Comparison of ENCODE assay signal across 18 cellular contexts in genomic region chr16:89862732-89863131, GRCh38. TPM values are rescaled to one million over a fixed set of nuclear protein-coding genes. Genes with fewer than 3 reads are reported as not detected.
A peak's percentile ranks its signal among the peaks of the same experiment; 100 is the strongest.
DNase-seq lines count a peak whose midpoint lies in the region; ATAC-seq and TF ChIP-seq lines count a peak whose summit lies in the region.
"Had no signal": no experiment of that assay in that cellular context is flagged by ENCODE, and none has a peak within 500 bp of the region (broad histone marks: within the 10 kb centered on the region; RNA-seq: fewer than 3 reads in every experiment).

No MANE protein-coding gene starts in this region.

- peaks cover 0 to 5% of the 10 kb centered on the region in 2 donors for H3K9me3 ChIP-seq in left lung
- H3K9me3 ChIP-seq: prostate gland had no signal

- peaks cover 3% of the 10 kb centered on the region for H3K36me3 Mint-ChIP-seq in activated CD4-positive, alpha-beta T cell treated with anti-CD3 and anti-CD28 coated beads for 36 hours (ENCODE audit: low read depth)
- H3K36me3 Mint-ChIP-seq in CD14-positive monocyte (no peaks in the 10 kb centered on the region), endothelial cell (ENCODE audit: low read depth, unreplicated experiment) (peaks cover 12% of the 10 kb centered on the region)
- peaks cover 2% of the 10 kb centered on the region for H3K36me3 Mint-ChIP-seq in activated CD4-positive, alpha-beta memory T cell treated with anti-CD3 and anti-CD28 coated beads for 36 hours
- H3K36me3 Mint-ChIP-seq: naive B cell had no signal

- H3K27me3 Mint-ChIP-seq in activated CD4-positive, alpha-beta T cell treated with anti-CD3 and anti-CD28 coated beads for 36 hours = no peaks in the 10 kb centered on the region
- H3K27me3 Mint-ChIP-seq in CD14-positive monocyte (ENCODE audit: low read depth in 3 of 3) (peaks cover 4 to 7% (median 6%) of the 10 kb centered on the region in 3 donors), endothelial cell (ENCODE audit: unreplicated experiment) (peaks cover 3% of the 10 kb centered on the region)
- no peaks in the 10 kb centered on the region for H3K27me3 Mint-ChIP-seq in activated CD4-positive, alpha-beta memory T cell treated with anti-CD3 and anti-CD28 coated beads for 36 hours

- intact Hi-C loops in activated CD4-positive, alpha-beta T cell treated with anti-CD3 and anti-CD28 coated beads for 36 hours (cut with DNase I, micrococcal nuclease) = no loop called here
- intact Hi-C loops in CD14-positive monocyte (cut with micrococcal nuclease) = loop anchor here in 1 of 2 donors (5.0 kb wide), 1 partner anchor 45 kb away; the partner anchor contains the start of gene FANCA
- intact Hi-C loops in activated CD4-positive, alpha-beta memory T cell treated with anti-CD3 and anti-CD28 coated beads for 36 hours (cut with micrococcal nuclease) = loop anchor here (5.0 kb wide), 1 partner anchor 140 kb away; the partner anchor contains the start of genes VPS9D1 and ZNF276
- intact Hi-C loops in left lung (cut with DNase I) = loop anchor here (5.0 to 10.0 kb wide), 2 partner anchors 108 to 150 kb away; no protein-coding TSS in a partner anchor

- H3K9me3 Mint-ChIP-seq in activated CD4-positive, alpha-beta T cell treated with anti-CD3 and anti-CD28 coated beads for 36 hours (ENCODE audit: low read depth) = peaks cover under 1% of the 10 kb centered on the region
- H3K9me3 Mint-ChIP-seq in CD14-positive monocyte (peaks cover 0 to 11% (median 4%) of the 10 kb centered on the region in 7 donors), endothelial cell (ENCODE audit: unreplicated experiment) (no peaks in the 10 kb centered on the region)
- peaks cover 3% of the 10 kb centered on the region for H3K9me3 Mint-ChIP-seq in activated CD4-positive, alpha-beta memory T cell treated with anti-CD3 and anti-CD28 coated beads for 36 hours
- H3K9me3 Mint-ChIP-seq: naive B cell; stimulated activated naive B cell treated with anti-CD40 and anti-IgM and Interleukin-4, amounts not matched to agents 10 μg/mL and 1 μg/mL and 100 μg/mL, for 72 hours had no signal

- peaks cover 11 to 30% of the 10 kb centered on the region in 2 donors for H3K4me1 ChIP-seq in left lung
- H3K4me1 ChIP-seq: breast epithelium, prostate gland had no signal

- CTCF ChIA-PET in activated CD4-positive, alpha-beta T cell treated with anti-CD3 and anti-CD28 coated beads for 36 hours (lab: Charles Lee) = interaction anchor here (0.9 to 2.8 kb wide), 8 partner anchors 10 to 163 kb away, joined by 3 to 15 read pairs (median 4); partner anchors contain the start of genes SPATA2L and TCF25
- CTCF ChIA-PET in activated CD4-positive, alpha-beta memory T cell treated with anti-CD3 and anti-CD28 coated beads for 36 hours (lab: Charles Lee) = interaction anchor here (1.1 to 5.9 kb wide), 5 partner anchors 10 to 163 kb away, joined by 3 to 81 read pairs (median 14); partner anchors contain the start of genes SPATA2L and TCF25

- no peak for ATAC-seq in activated CD4-positive, alpha-beta T cell treated with anti-CD3 and anti-CD28 coated beads for 36 hours
- ATAC-seq in left lung = no peak
- ATAC-seq: HCT116, PC-3 had no signal

- no peak overlapping the region for H3K4me3 ChIP-seq in left lung
- H3K4me3 ChIP-seq: esophagus squamous epithelium, prostate gland had no signal

- no peak overlapping the region for H3K4me3 Mint-ChIP-seq in activated CD4-positive, alpha-beta T cell treated with anti-CD3 and anti-CD28 coated beads for 36 hours
- H3K4me3 Mint-ChIP-seq in CD14-positive monocyte (peak overlapping the region; percentile 12 to 83), endothelial cell (ENCODE audit: unreplicated experiment) (peak overlapping the region; percentile 27)
- H3K4me3 Mint-ChIP-seq in activated CD4-positive, alpha-beta memory T cell treated with anti-CD3 and anti-CD28 coated beads for 36 hours = peak overlapping the region; percentile 22

- H3K27ac ChIP-seq in left lung = peak overlapping the region in 1 of 2 donors; percentile 75
- H3K27ac ChIP-seq: prostate gland had no signal

- H3K4me1 Mint-ChIP-seq in activated CD4-positive, alpha-beta T cell treated with anti-CD3 and anti-CD28 coated beads for 36 hours = peaks cover 28% of the 10 kb centered on the region
- H3K4me1 Mint-ChIP-seq in CD14-positive monocyte (peaks cover 31% of the 10 kb centered on the region), endothelial cell (ENCODE audit: unreplicated experiment) (peaks cover 22% of the 10 kb centered on the region)
- H3K4me1 Mint-ChIP-seq in activated CD4-positive, alpha-beta memory T cell treated with anti-CD3 and anti-CD28 coated beads for 36 hours (ENCODE audit: low read depth) = peaks cover 25% of the 10 kb centered on the region

- no peak for DNase-seq in activated CD4-positive, alpha-beta T cell treated with anti-CD3 and anti-CD28 coated beads for 36 hours
- DNase-seq in activated CD4-positive, alpha-beta T cell treated with anti-CD3 and anti-CD28 coated beads, Interleukin-2, amount 50 U/mL, for 1 hour = no peak
- DNase-seq in CD14-positive monocyte (ENCODE audit: low spot score) (no peak), endothelial cell (ENCODE audit: low spot score) (no peak), NCI-H82 treated with DMSO at 0.1 percent for 48 hours (lab: John Stamatoyannopoulos, UW; ENCODE audit: unreplicated experiment) (no peak), left lung (no peak), NCI-H1105 treated with DMSO at 0.1 percent for 48 hours (lab: John Stamatoyannopoulos, UW) (no peak)
- DNase-seq in activated CD4-positive, alpha-beta memory T cell treated with anti-CD3 and anti-CD28 coated beads for 36 hours = no peak
- DNase-seq: esophagus squamous epithelium; Karpas-422; naive B cell; NCI-H526 treated with DMSO at 0.1 percent for 48 hours; PC-3; spleen; stimulated activated naive B cell treated with anti-CD40 and anti-IgM and Interleukin-4, amounts not matched to agents 10 μg/mL and 1 μg/mL and 100 μg/mL, for 72 hours had no signal

- POLR2A ChIA-PET in activated CD4-positive, alpha-beta T cell treated with anti-CD3 and anti-CD28 coated beads for 36 hours (lab: Charles Lee) = no interaction called here
- POLR2A ChIA-PET in activated CD4-positive, alpha-beta memory T cell treated with anti-CD3 and anti-CD28 coated beads for 36 hours (lab: Charles Lee) = interaction anchor here (2.4 kb wide), 1 partner anchor 10 kb away, joined by 21 read pairs; the partner anchor contains the start of gene TCF25

- no peaks in the 10 kb centered on the region for H3K36me3 ChIP-seq in left lung
- H3K36me3 ChIP-seq: breast epithelium, prostate gland, spleen had no signal

- TF ChIP-seq CTCF in CD14-positive monocyte (IDR thresholded peaks at IDR 0.05) = no peak
- TF ChIP-seq CTCF in endothelial cell (IDR thresholded peaks at IDR 0.05; ENCODE audit: unreplicated experiment) = no peak
- no peak for TF ChIP-seq CTCF in left lung (IDR thresholded peaks at IDR 0.05)

- peak overlapping the region; percentile 72 for H3K27ac Mint-ChIP-seq in activated CD4-positive, alpha-beta T cell treated with anti-CD3 and anti-CD28 coated beads for 36 hours
- H3K27ac Mint-ChIP-seq in CD14-positive monocyte = peak overlapping the region in 5 of 7 donors; percentile 81 to 94 (median 92)
- H3K27ac Mint-ChIP-seq in activated CD4-positive, alpha-beta memory T cell treated with anti-CD3 and anti-CD28 coated beads for 36 hours = no peak overlapping the region
- peak overlapping the region; percentile 98 for H3K27ac Mint-ChIP-seq in endothelial cell (ENCODE audit: unreplicated experiment)
- H3K27ac Mint-ChIP-seq: stimulated activated naive B cell treated with anti-CD40 and anti-IgM and Interleukin-4, amounts not matched to agents 10 μg/mL and 1 μg/mL and 100 μg/mL, for 72 hours had no signal

- no peaks in the 10 kb centered on the region for H3K27me3 ChIP-seq in left lung
- H3K27me3 ChIP-seq: breast epithelium, esophagus squamous epithelium had no signal

RNA-seq across cellular contexts. Expression of gene TCF25, which starts 10.7 kb away (rescaled TPM):
- 100 to 1,000 TPM; 122 to 133 TPM for total RNA-seq in activated CD4-positive, alpha-beta T cell treated with anti-CD3 and anti-CD28 coated beads for 36 hours
- polyA plus RNA-seq in CD14-positive monocyte = 100 to 1,000 TPM in 1 of 2 donors, 10 to 100 TPM in 1; 98.0 to 114 TPM
- total RNA-seq in activated CD4-positive, alpha-beta memory T cell treated with anti-CD3 and anti-CD28 coated beads for 36 hours = 100 to 1,000 TPM; 139 to 147 TPM
- total RNA-seq in endothelial cell (ENCODE audit: unreplicated experiment) = 210 TPM
- total RNA-seq in left lung = 100 to 1,000 TPM; 148 to 165 TPM

RNA-seq across cellular contexts. Expression of gene SPIRE2, which starts 34.5 kb away (rescaled TPM):
- total RNA-seq in activated CD4-positive, alpha-beta T cell treated with anti-CD3 and anti-CD28 coated beads for 36 hours = 1 to 10 TPM; 1.1 to 1.5 TPM
- under 1 TPM in 1 of 2 donors, not detected in 1; 0.09 TPM for polyA plus RNA-seq in CD14-positive monocyte
- 1 to 10 TPM in 1 of 2 experiments, under 1 TPM in 1; 0.63 to 1.4 TPM for total RNA-seq in activated CD4-positive, alpha-beta memory T cell treated with anti-CD3 and anti-CD28 coated beads for 36 hours
- total RNA-seq in endothelial cell (ENCODE audit: unreplicated experiment) (7.9 TPM), left lung (10 to 100 TPM in 1 of 2 donors, 1 to 10 TPM in 1; 9.1 to 12.3 TPM)

RNA-seq across cellular contexts. Expression of gene FANCA, which starts 46.3 kb away (rescaled TPM):
- 10 to 100 TPM; 91.5 to 94.4 TPM for total RNA-seq in activated CD4-positive, alpha-beta T cell treated with anti-CD3 and anti-CD28 coated beads for 36 hours
- polyA plus RNA-seq in CD14-positive monocyte = 10 to 100 TPM; 12.6 to 17.2 TPM
- 100 to 1,000 TPM in 1 of 2 experiments, 10 to 100 TPM in 1; 99.4 to 103 TPM for total RNA-seq in activated CD4-positive, alpha-beta memory T cell treated with anti-CD3 and anti-CD28 coated beads for 36 hours
- total RNA-seq in endothelial cell (ENCODE audit: unreplicated experiment) (29.1 TPM), left lung (10 to 100 TPM; 17.1 to 25.9 TPM)

RNA-seq across cellular contexts. Expression of gene MC1R, which starts 55.9 kb away (rescaled TPM):
- total RNA-seq in activated CD4-positive, alpha-beta T cell treated with anti-CD3 and anti-CD28 coated beads for 36 hours = 1 to 10 TPM; 1.2 to 2.0 TPM
- under 1 TPM in 1 of 2 donors, not detected in 1; 0.21 TPM for polyA plus RNA-seq in CD14-positive monocyte
- 1 to 10 TPM in 1 of 2 experiments, under 1 TPM in 1; 0.85 to 1.3 TPM for total RNA-seq in activated CD4-positive, alpha-beta memory T cell treated with anti-CD3 and anti-CD28 coated beads for 36 hours
- total RNA-seq in endothelial cell (ENCODE audit: unreplicated experiment) = 2.9 TPM
- 1 to 10 TPM; 3.5 to 3.9 TPM for total RNA-seq in left lung

Comparison
In these comparisons a context has a peak if more than half of its experiments do, and no peak if none do; other contexts are left out.
1. intact Hi-C loops: an anchor here in activated CD4-positive, alpha-beta memory T cell treated with anti-CD3 and anti-CD28 coated beads for 36 hours (5.0 kb wide) and left lung (5.0 to 10.0 kb wide); none called in activated CD4-positive, alpha-beta T cell treated with anti-CD3 and anti-CD28 coated beads for 36 hours.